Comparison of ENCODE assay signal across 16 cellular contexts in genomic region chr7:2635148-2635668, GRCh38. TPM values are rescaled to one million over a fixed set of nuclear protein-coding genes. Genes with fewer than 3 reads are reported as not detected.
DNase-seq lines count a peak whose midpoint lies in the region; ATAC-seq, FAIRE-seq and TF ChIP-seq lines count a peak whose summit lies in the region.
"Had no signal": no experiment of that assay in that cellular context is flagged by ENCODE, and none has a peak within 500 bp of the region (broad histone marks: within the 10 kb centered on the region; RNA-seq: fewer than 3 reads in every experiment).

No MANE protein-coding gene starts in this region.

- H3K27me3 Mint-ChIP-seq in astrocyte (ENCODE audit: low read depth, unreplicated experiment), result no peaks in the 10 kb centered on the region
- no peaks in the 10 kb centered on the region for H3K27me3 Mint-ChIP-seq in stimulated activated memory B cell treated with anti-CD40 and anti-IgM and Interleukin-4, amounts not matched to agents 10 μg/mL and 1 μg/mL and 100 μg/mL, for 72 hours
- H3K27me3 Mint-ChIP-seq: activated CD4-positive, alpha-beta T cell treated with anti-CD3 and anti-CD28 coated beads for 36 hours had no signal

- CTCF ChIA-PET in HEK293 (lab: Yijun Ruan, JAX) (interaction anchor here (1.0 to 1.6 kb wide), 3 partner anchors 17 to 75 kb away, joined by 4 to 5 read pairs (median 5); no protein-coding TSS in a partner anchor), HepG2 (lab: Yijun Ruan, JAX; ENCODE audit: low intra/inter-chr PET ratio, low total read pairs) (no interaction called here)

- no peaks in the 10 kb centered on the region for H3K9me3 ChIP-seq in HEK293 (ENCODE audit: control insufficient read depth, insufficient read depth, low read depth, low read length)
- H3K9me3 ChIP-seq in astrocyte (ENCODE audit: insufficient read depth, low read depth, low read length), result peaks cover 3% of the 10 kb centered on the region
- no peaks in the 10 kb centered on the region for H3K9me3 ChIP-seq in HepG2 (ENCODE audit: low read length)
- H3K9me3 ChIP-seq: colonic mucosa, Peyer's patch had no signal

- ATAC-seq in HepG2 (no peak), HG02870 (IDR thresholded peaks at IDR 0.05; ENCODE audit: unreplicated experiment) (no peak), GM18520 (IDR thresholded peaks at IDR 0.05; ENCODE audit: unreplicated experiment) (no peak)
- ATAC-seq in stimulated activated memory B cell treated with anti-CD40 and anti-IgM and Interleukin-4, amounts not matched to agents 10 μg/mL and 1 μg/mL and 100 μg/mL, for 72 hours, result no peak
- ATAC-seq: activated CD4-positive, alpha-beta T cell treated with anti-CD3 and anti-CD28 coated beads for 36 hours had no signal

- no peak for TF ChIP-seq CTCF in HEK293 (tag by site-specific recombination; IDR thresholded peaks at IDR 0.05)
- no peak for TF ChIP-seq CTCF in astrocyte (IDR thresholded peaks at IDR 0.05; ENCODE audit: insufficient read depth, low read depth, low read length)
- no peak for TF ChIP-seq CTCF in HepG2 (CRISPR knock-in tag; IDR thresholded peaks at IDR 0.05)

- H3K9ac ChIP-seq in astrocyte (ENCODE audit: low read length) (peak overlapping the region; percentile 90), HepG2 (ENCODE audit: insufficient read depth, low read depth, low read length) (peak overlapping the region; percentile 55)
- H3K9ac ChIP-seq: parathyroid adenoma had no signal

- FAIRE-seq in astrocyte (lab: Jason Lieb, UNC), result no peak
- no peak for FAIRE-seq in HepG2 (lab: Jason Lieb, UNC)

- TF ChIP-seq RAD21 in HepG2 (CRISPR knock-in tag; IDR thresholded peaks at IDR 0.05), result no peak

- no TSS peak for BruUV-seq in HepG2 (replicated peaks; lab: Mats Ljungman, UMichigan)

- H3K4me3 Mint-ChIP-seq in astrocyte (ENCODE audit: unreplicated experiment), result peak overlapping the region; percentile 60
- H3K4me3 Mint-ChIP-seq in stimulated activated memory B cell treated with anti-CD40 and anti-IgM and Interleukin-4, amounts not matched to agents 10 μg/mL and 1 μg/mL and 100 μg/mL, for 72 hours, result no peak overlapping the region
- H3K4me3 Mint-ChIP-seq: activated CD4-positive, alpha-beta T cell treated with anti-CD3 and anti-CD28 coated beads for 36 hours had no signal

- no peak overlapping the region for H3K4me3 ChIP-seq in HEK293 (ENCODE audit: low read depth, low read length)
- no peak overlapping the region for H3K4me3 ChIP-seq in astrocyte (ENCODE audit: insufficient read depth, low read depth, low read length)
- peak overlapping the region in 2 of 3 experiments; percentile 15 to 48; a peak in 3 of 6 replicates for H3K4me3 ChIP-seq in HepG2 (replicated peaks in 1 of 3; ENCODE audit: insufficient read depth in 1 of 3, low read depth in 2 of 3, low read length in 3 of 3)
- H3K4me3 ChIP-seq: colonic mucosa, Peyer's patch had no signal

- H3K27me3 ChIP-seq in astrocyte (ENCODE audit: insufficient read depth, low read length) (no peaks in the 10 kb centered on the region), HepG2 (ENCODE audit: control insufficient read depth in 1 of 2, insufficient read depth in 2 of 2, low read length in 2 of 2) (no peaks in the 10 kb centered on the region)
- H3K27me3 ChIP-seq: colonic mucosa, Peyer's patch had no signal

- no peaks in the 10 kb centered on the region for H3K9me3 Mint-ChIP-seq in astrocyte (ENCODE audit: unreplicated experiment)
- no peaks in the 10 kb centered on the region for H3K9me3 Mint-ChIP-seq in stimulated activated memory B cell treated with anti-CD40 and anti-IgM and Interleukin-4, amounts not matched to agents 10 μg/mL and 1 μg/mL and 100 μg/mL, for 72 hours

- POLR2A ChIA-PET in HEK293 (lab: Yijun Ruan, JAX), result interaction anchor here (0.7 kb wide), 1 partner anchor 181 kb away, joined by 3 read pairs; no protein-coding TSS in a partner anchor
- POLR2A ChIA-PET in HepG2 (lab: Yijun Ruan, JAX), result interaction anchor here (1.1 to 1.8 kb wide), 2 partner anchors 27 to 75 kb away, joined by 4 to 6 read pairs; no protein-coding TSS in a partner anchor

- intact Hi-C loops in HepG2 (cut with micrococcal nuclease; ENCODE audit: unreplicated experiment), result no loop called here

- peaks cover 8% of the 10 kb centered on the region for H3K4me1 Mint-ChIP-seq in astrocyte (ENCODE audit: low read depth, unreplicated experiment)
- H3K4me1 Mint-ChIP-seq in stimulated activated memory B cell treated with anti-CD40 and anti-IgM and Interleukin-4, amounts not matched to agents 10 μg/mL and 1 μg/mL and 100 μg/mL, for 72 hours, result peaks cover 86% of the 10 kb centered on the region

- H4K20me1 ChIP-seq in astrocyte (ENCODE audit: insufficient read depth, low read length) (peaks cover 75% of the 10 kb centered on the region), HepG2 (ENCODE audit: insufficient read depth, low read length) (peaks cover 35% of the 10 kb centered on the region; the same call in 1 of the 2 replicates)

- H3K36me3 ChIP-seq in HEK293 (ENCODE audit: control insufficient read depth in 2 of 2, insufficient read depth in 1 of 2, low read length in 2 of 2) (peaks cover 0 to 18% of the 10 kb centered on the region in 2 experiments; a peak in 1 of 3 replicates), astrocyte (ENCODE audit: insufficient read depth, low read length) (no peaks in the 10 kb centered on the region), HepG2 (replicated peaks in 1 of 2; ENCODE audit: control insufficient read depth in 1 of 2, insufficient read depth in 2 of 2, low read length in 2 of 2) (peaks cover 6 to 9% of the 10 kb centered on the region in 2 experiments; a peak in 1 of 5 replicates)
- H3K36me3 ChIP-seq: colonic mucosa, Peyer's patch had no signal

- H3K27ac ChIP-seq in HEK293 (ENCODE audit: extremely low read depth, low read depth, low read length) (no peak overlapping the region), astrocyte (ENCODE audit: low read depth, low read length) (no peak overlapping the region), HepG2 (ENCODE audit: extremely low read length, insufficient read depth, low read length) (peak overlapping the region; percentile 79)
- H3K27ac ChIP-seq: colonic mucosa, parathyroid adenoma had no signal

- H3K4me1 ChIP-seq in HEK293 (ENCODE audit: control insufficient read depth, insufficient read depth, low read length) (peaks cover 8% of the 10 kb centered on the region; the same call in 1 of the 2 replicates), astrocyte (ENCODE audit: insufficient read depth, low read length) (peaks cover 63% of the 10 kb centered on the region), HepG2 (ENCODE audit: insufficient read depth, low read length) (peaks cover 81% of the 10 kb centered on the region)

- no peak for TF ChIP-seq EP300 in HepG2 (IDR thresholded peaks at IDR 0.05; ENCODE audit: low read depth in 2 of 2, low read length in 2 of 2)
- no peak for TF ChIP-seq EP300 in HepG2 (CRISPR knock-in tag; IDR thresholded peaks at IDR 0.05; ENCODE audit: borderline replicate concordance)

- H3K27ac Mint-ChIP-seq in astrocyte (ENCODE audit: unreplicated experiment), result peak overlapping the region; percentile 80
- peak overlapping the region; percentile 94 for H3K27ac Mint-ChIP-seq in stimulated activated memory B cell treated with anti-CD40 and anti-IgM and Interleukin-4, amounts not matched to agents 10 μg/mL and 1 μg/mL and 100 μg/mL, for 72 hours
- H3K27ac Mint-ChIP-seq: activated CD4-positive, alpha-beta T cell treated with anti-CD3 and anti-CD28 coated beads for 36 hours had no signal

- H3K36me3 Mint-ChIP-seq in astrocyte (ENCODE audit: low read depth, unreplicated experiment), result peaks cover 4% of the 10 kb centered on the region
- peaks cover 5% of the 10 kb centered on the region for H3K36me3 Mint-ChIP-seq in stimulated activated memory B cell treated with anti-CD40 and anti-IgM and Interleukin-4, amounts not matched to agents 10 μg/mL and 1 μg/mL and 100 μg/mL, for 72 hours

- H3K79me2 ChIP-seq in astrocyte (ENCODE audit: insufficient read depth, low read length), result peaks cover 78% of the 10 kb centered on the region
- peaks cover 79% of the 10 kb centered on the region for H3K79me2 ChIP-seq in HepG2 (ENCODE audit: insufficient read depth, low read length)

- H3K4me2 ChIP-seq in astrocyte (ENCODE audit: low read length) (peak overlapping the region; percentile 88), HepG2 (ENCODE audit: low read depth, low read length) (peak overlapping the region; percentile 86)

- H2AFZ ChIP-seq in astrocyte (ENCODE audit: low read depth, low read length), result no peak overlapping the region
- no peak overlapping the region for H2AFZ ChIP-seq in HepG2 (ENCODE audit: low read length)
- H2AFZ ChIP-seq: parathyroid adenoma had no signal

- 95% methylated on average over 4 of the region's 15 CpGs for WGBS in HepG2 (ENCODE audit: low lambda C conversion rate)

- no peak for TF ChIP-seq POLR2A in HepG2 (IDR thresholded peaks at IDR 0.05; ENCODE audit: insufficient read depth in 1 of 2, low read depth in 2 of 2, low read length in 2 of 2)
- no peak for TF ChIP-seq POLR2A in erythroblast (IDR thresholded peaks at IDR 0.05; ENCODE audit: low read length)

- in situ Hi-C loops in HepG2 (cut with HindIII; ENCODE audit: extremely low pct_ligation_motif_present, low pct_unique_long_range_greater_than_20kb), result no loop called here

- DNase-seq in astrocyte (ENCODE audit: low read depth), result no peak
- DNase-seq in HepG2 (ENCODE audit: low spot score), result no peak
- DNase-seq in erythroblast (lab: John Stamatoyannopoulos, UW), result no peak
- no peak for DNase-seq in activated CD4-positive, alpha-beta T cell treated with anti-CD3 and anti-CD28 coated beads, Interleukin-2, amount 50 U/mL, for 1 hour
- DNase-seq: activated CD4-positive, alpha-beta T cell treated with anti-CD3 and anti-CD28 coated beads for 36 hours; activated T-cell treated with anti-CD3 and anti-CD28 coated beads, Interleukin-2, amount 50 U/mL, for 1 hour; colonic mucosa; DMS79 treated with DMSO at 0.1 percent for 48 hours; NCI-H524 treated with DMSO at 0.1 percent for 48 hours; Peyer's patch had no signal

RNA-seq across cellular contexts. Expression of gene TTYH3, which starts 3.4 kb away (rescaled TPM):
- total RNA-seq in astrocyte (264 and 273 TPM in 2 replicates), HepG2 (2016; rRNA removed; fragmentation: Illumina TruSeq; extraction: Trizol) (21.5 and 26.3 TPM in 2 replicates)
- total RNA-seq in HepG2 (2016; cell fraction: cytosol; rRNA removed; fragmentation: Illumina TruSeq; extraction: Trizol; ENCODE audit: low read depth), result 11.5 and 11.7 TPM in 2 replicates
- total RNA-seq in HepG2 (2016; cell fraction: insoluble cytoplasmic fraction; rRNA removed; fragmentation: Illumina TruSeq; extraction: Trizol), result 19.4 and 28.8 TPM in 2 replicates
- 34.4 and 35.6 TPM in 2 replicates for total RNA-seq in HepG2 (2016; cell fraction: membrane; rRNA removed; fragmentation: Illumina TruSeq; extraction: Trizol)
- 37.1 and 45.0 TPM in 2 replicates for total RNA-seq in HepG2 (2016; cell fraction: nucleus; rRNA removed; fragmentation: Illumina TruSeq; extraction: Trizol)
- polyA plus RNA-seq in HepG2 (2011; rRNA removed), result 50.0 and 80.3 TPM in 2 replicates
- 48.3 and 72.3 TPM in 2 replicates for polyA plus RNA-seq in HepG2 (2011; cell fraction: cytosol; rRNA removed)
- 227 and 315 TPM in 2 replicates for polyA plus RNA-seq in HepG2 (2011; cell fraction: nucleus; rRNA removed)
- polyA plus RNA-seq in HepG2 (2012), result 90.1 and 104 TPM in 2 replicates
- 11.1 and 11.5 TPM in 2 replicates for polyA plus RNA-seq in HepG2 (2016; cell fraction: cytosol; fragmentation: Illumina TruSeq; extraction: Trizol; ENCODE audit: low read depth)
- 52.7 and 63.6 TPM in 2 replicates for polyA plus RNA-seq in HepG2 (2016; cell fraction: insoluble cytoplasmic fraction; fragmentation: Illumina TruSeq; extraction: Trizol; ENCODE audit: low read depth)
- polyA plus RNA-seq in HepG2 (2016; cell fraction: membrane; fragmentation: Illumina TruSeq; extraction: Trizol; ENCODE audit: low read depth), result 49.3 and 52.2 TPM in 2 replicates
- 138 and 141 TPM in 2 replicates for polyA plus RNA-seq in HepG2 (2016; cell fraction: nucleus; fragmentation: Illumina TruSeq; extraction: Trizol; ENCODE audit: insufficient read depth, low read depth)
- polyA minus RNA-seq in HepG2 (2011; rRNA and poly(A)+ RNA removed; ENCODE audit: low replicate concordance), result 4.5 and 192 TPM in 2 replicates
- 91.4 and 94.8 TPM in 2 replicates for polyA minus RNA-seq in HepG2 (2011; cell fraction: cytosol; rRNA and poly(A)+ RNA removed)
- polyA minus RNA-seq in HepG2 (2011; cell fraction: nucleus; rRNA and poly(A)+ RNA removed), result 41.0 and 47.5 TPM in 2 replicates

RNA-seq across cellular contexts. Expression of gene AMZ1, which starts 52.8 kb away (rescaled TPM):
- total RNA-seq in astrocyte (3.4 and 5.7 TPM in 2 replicates), HepG2 (2016; rRNA removed; fragmentation: Illumina TruSeq; extraction: Trizol) (not detected in 2 replicates)
- not detected in 2 replicates for total RNA-seq in HepG2 (2016; cell fraction: cytosol; rRNA removed; fragmentation: Illumina TruSeq; extraction: Trizol; ENCODE audit: low read depth)
- total RNA-seq in HepG2 (2016; cell fraction: insoluble cytoplasmic fraction; rRNA removed; fragmentation: Illumina TruSeq; extraction: Trizol), result not detected in 2 replicates
- total RNA-seq in HepG2 (2016; cell fraction: membrane; rRNA removed; fragmentation: Illumina TruSeq; extraction: Trizol), result not detected in 2 replicates
- not detected in 2 replicates for total RNA-seq in HepG2 (2016; cell fraction: nucleus; rRNA removed; fragmentation: Illumina TruSeq; extraction: Trizol)
- 0.03 TPM in 1 of 2 replicates, not detected in the other for polyA plus RNA-seq in HepG2 (2011; rRNA removed)
- 0.01 and 0.04 TPM in 2 replicates for polyA plus RNA-seq in HepG2 (2011; cell fraction: cytosol; rRNA removed)
- polyA plus RNA-seq in HepG2 (2011; cell fraction: nucleus; rRNA removed), result 0.18 and 0.26 TPM in 2 replicates
- 0.05 and 0.07 TPM in 2 replicates for polyA plus RNA-seq in HepG2 (2012)
- not detected in 2 replicates for polyA plus RNA-seq in HepG2 (2016; cell fraction: cytosol; fragmentation: Illumina TruSeq; extraction: Trizol; ENCODE audit: low read depth)
- not detected in 2 replicates for polyA plus RNA-seq in HepG2 (2016; cell fraction: insoluble cytoplasmic fraction; fragmentation: Illumina TruSeq; extraction: Trizol; ENCODE audit: low read depth)
- not detected in 2 replicates for polyA plus RNA-seq in HepG2 (2016; cell fraction: membrane; fragmentation: Illumina TruSeq; extraction: Trizol; ENCODE audit: low read depth)
- not detected in 2 replicates for polyA plus RNA-seq in HepG2 (2016; cell fraction: nucleus; fragmentation: Illumina TruSeq; extraction: Trizol; ENCODE audit: insufficient read depth, low read depth)
- polyA minus RNA-seq in HepG2 (2011; rRNA and poly(A)+ RNA removed; ENCODE audit: low replicate concordance), result 0.30 and 0.84 TPM in 2 replicates
- polyA minus RNA-seq in HepG2 (2011; cell fraction: cytosol; rRNA and poly(A)+ RNA removed), result not detected in 2 replicates
- polyA minus RNA-seq in HepG2 (2011; cell fraction: nucleus; rRNA and poly(A)+ RNA removed), result 0.13 TPM in 1 of 2 replicates, not detected in the other
- total RNA-seq: lung microvascular endothelial cell had no signal

Comparison
In these comparisons a context has a peak if more than half of its experiments do, and no peak if none do; other contexts are left out.
1. H3K4me3 ChIP-seq: peak in HepG2 (2 of 3); none in HEK293 (single experiment) and astrocyte (single experiment).
2. Of the 63 proteins assayed by ChIP-seq in both HepG2 and HEK293: peak only in HepG2: none; only in HEK293: none; in both: ZNF121; in neither: 62.